11 cellular contexts compared by ENCODE assay signal in the genomic region with DNA sequence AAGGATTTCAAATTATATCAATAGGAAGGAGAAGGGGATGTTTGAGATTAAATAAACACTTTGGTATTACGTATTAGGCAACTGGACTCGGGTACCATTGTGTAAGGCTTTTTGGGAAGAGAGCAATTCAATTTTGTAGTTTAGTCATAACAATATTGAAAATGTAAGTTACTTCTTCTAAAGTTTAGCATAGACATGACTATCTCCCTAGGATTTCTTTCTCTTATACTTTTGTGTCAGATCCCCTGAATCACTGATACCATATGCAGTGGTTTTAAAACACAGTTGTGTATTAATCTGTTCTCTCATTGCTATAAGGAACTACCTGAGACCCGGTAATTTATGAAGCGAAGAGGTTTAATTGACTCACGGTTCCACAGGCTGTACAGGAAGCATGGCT.
DNase-seq lines count a peak whose midpoint lies in the region; ATAC-seq and TF ChIP-seq lines count a peak whose summit lies in the region.
"Had no signal": no experiment of that assay in that cellular context is flagged by ENCODE, and none has a peak within 500 bp of the region (broad histone marks: within the 10 kb centered on the region; RNA-seq: fewer than 3 reads in every experiment).

No MANE protein-coding gene starts in this region.

- H3K36me3 ChIP-seq in thoracic aorta: no peaks in the 10 kb centered on the region

- peak; percentile 69 to 87 for ATAC-seq in activated T-cell treated with anti-CD3 and anti-CD28 coated beads, Interleukin-2, amount 50 U/mL, for 72 hours (replicated peaks in 1 of 2)
- ATAC-seq in activated T-helper 17 cell treated with anti-CD3 and anti-CD28 coated beads, Interleukin-2, amount 50 U/mL, for 72 hours (replicated peaks): peak; percentile 91
- ATAC-seq in thoracic aorta (ENCODE audit: insufficient number of reproducible peaks, low FRiP score, low read depth) (no peak), GM18867 (IDR thresholded peaks at IDR 0.05; ENCODE audit: unreplicated experiment) (no peak)
- ATAC-seq: body of pancreas had no signal

- peaks cover 31% of the 10 kb centered on the region for H3K27me3 Mint-ChIP-seq in activated T-cell treated with anti-CD3 and anti-CD28 coated beads, Interleukin-2, amount 50 U/mL, for 72 hours (ENCODE audit: low read depth)
- no peaks in the 10 kb centered on the region for H3K27me3 Mint-ChIP-seq in activated T-helper 17 cell treated with anti-CD3 and anti-CD28 coated beads, Interleukin-2, amount 50 U/mL, for 72 hours
- no peaks in the 10 kb centered on the region for H3K27me3 Mint-ChIP-seq in mesothelial cell of epicardium (ENCODE audit: low read depth)

- TF ChIP-seq CTCF in mesothelial cell of epicardium (IDR thresholded peaks at IDR 0.05; ENCODE audit: unreplicated experiment) (no peak), thoracic aorta (IDR thresholded peaks at IDR 0.05) (no peak)

- peak overlapping the region; percentile 49 to 84 for H3K4me3 Mint-ChIP-seq in activated T-cell treated with anti-CD3 and anti-CD28 coated beads, Interleukin-2, amount 50 U/mL, for 72 hours
- H3K4me3 Mint-ChIP-seq in activated T-helper 17 cell treated with anti-CD3 and anti-CD28 coated beads, Interleukin-2, amount 50 U/mL, for 72 hours: peak overlapping the region; percentile 59
- H3K4me3 Mint-ChIP-seq in mesothelial cell of epicardium: no peak overlapping the region

- peaks cover 18% of the 10 kb centered on the region for H3K4me1 Mint-ChIP-seq in activated T-cell treated with anti-CD3 and anti-CD28 coated beads, Interleukin-2, amount 50 U/mL, for 72 hours (ENCODE audit: low read depth)
- H3K4me1 Mint-ChIP-seq in activated T-helper 17 cell treated with anti-CD3 and anti-CD28 coated beads, Interleukin-2, amount 50 U/mL, for 72 hours: peaks cover 18% of the 10 kb centered on the region
- H3K4me1 Mint-ChIP-seq in mesothelial cell of epicardium: peaks cover 45% of the 10 kb centered on the region

- DNase-seq in activated T-cell treated with anti-CD3 and anti-CD28 coated beads, Interleukin-2, amount 50 U/mL, for 72 hours: no peak
- DNase-seq in activated T-cell treated with anti-CD3 and anti-CD28 coated beads, Interleukin-2, amount 50 U/mL, for 1 hour: no peak
- DNase-seq in mesothelial cell of epicardium (ENCODE audit: low spot score in 2 of 2, unreplicated experiment in 2 of 2): no peak
- DNase-seq in thoracic aorta (ENCODE audit: low spot score): no peak
- no peak for DNase-seq in NK-92 treated with Interleukin-12 subunit alpha and Interleukin-12 subunit beta, amount 100 ng/mL, for 24 hours (lab: John Stamatoyannopoulos, UW)
- no peak for DNase-seq in NCI-H2081 (lab: John Stamatoyannopoulos, UW)
- DNase-seq: AML-193, body of pancreas, Kasumi-1 had no signal

- H3K9me3 ChIP-seq in thoracic aorta: no peaks in the 10 kb centered on the region
- H3K9me3 ChIP-seq: body of pancreas had no signal

- no peaks in the 10 kb centered on the region for H3K27me3 ChIP-seq in thoracic aorta (replicated peaks; ENCODE audit: insufficient read depth)
- H3K27me3 ChIP-seq: body of pancreas had no signal

- H3K4me1 ChIP-seq in thoracic aorta (ENCODE audit: control insufficient read depth in 1 of 2, low read depth in 2 of 2): peaks cover 3 to 38% of the 10 kb centered on the region in 2 donors

- no peak overlapping the region for H3K4me3 ChIP-seq in thoracic aorta
- H3K4me3 ChIP-seq: body of pancreas had no signal

- H3K9me3 Mint-ChIP-seq in activated T-cell treated with anti-CD3 and anti-CD28 coated beads, Interleukin-2, amount 50 U/mL, for 72 hours: peaks cover 3 to 5% of the 10 kb centered on the region in 2 donors
- peaks cover 4% of the 10 kb centered on the region for H3K9me3 Mint-ChIP-seq in activated T-helper 17 cell treated with anti-CD3 and anti-CD28 coated beads, Interleukin-2, amount 50 U/mL, for 72 hours
- H3K9me3 Mint-ChIP-seq in mesothelial cell of epicardium: peaks cover 35% of the 10 kb centered on the region

- H3K36me3 Mint-ChIP-seq in activated T-cell treated with anti-CD3 and anti-CD28 coated beads, Interleukin-2, amount 50 U/mL, for 72 hours (ENCODE audit: insufficient read depth in 2 of 2): peaks cover 7 to 10% of the 10 kb centered on the region in 2 donors
- H3K36me3 Mint-ChIP-seq in activated T-helper 17 cell treated with anti-CD3 and anti-CD28 coated beads, Interleukin-2, amount 50 U/mL, for 72 hours (ENCODE audit: low read depth): no peaks in the 10 kb centered on the region
- peaks cover 4% of the 10 kb centered on the region for H3K36me3 Mint-ChIP-seq in mesothelial cell of epicardium

- peak overlapping the region; percentile 34 to 71 for H3K27ac ChIP-seq in thoracic aorta

- peak overlapping the region; percentile 91 for H3K27ac Mint-ChIP-seq in activated T-cell treated with anti-CD3 and anti-CD28 coated beads, Interleukin-2, amount 50 U/mL, for 72 hours
- peak overlapping the region; percentile 93 for H3K27ac Mint-ChIP-seq in activated T-helper 17 cell treated with anti-CD3 and anti-CD28 coated beads, Interleukin-2, amount 50 U/mL, for 72 hours
- H3K27ac Mint-ChIP-seq in mesothelial cell of epicardium: peak overlapping the region; percentile 84

Comparison
In these comparisons a context has a peak if more than half of its experiments do, and no peak if none do; other contexts are left out.
1. ATAC-seq: peak in activated T-cell treated with anti-CD3 and anti-CD28 coated beads, Interleukin-2, amount 50 U/mL, for 72 hours (2 of 2) and activated T-helper 17 cell treated with anti-CD3 and anti-CD28 coated beads, Interleukin-2, amount 50 U/mL, for 72 hours (single experiment); none in thoracic aorta (single experiment) and GM18867 (single experiment).
2. Peak in every context shown above with its lines, with median percentiles within 50 percentile points of each other: H3K27ac Mint-ChIP-seq.